Comparison of ENCODE assay signal across 1 cellular context in genomic region chr10:79380125-79380917, GRCh38.
TF ChIP-seq lines count a peak whose summit lies in the region.

No MANE protein-coding gene starts in this region.

TF ChIP-seq in HepG2, 621 proteins besides CTCF, POLR2A, EP300 and RAD21 (continued from another document and continues in another):
- TF ChIP-seq TMF1 (CRISPR knock-in tag; IDR thresholded peaks at IDR 0.05; ENCODE audit: low read depth) (no peak), PAXIP1 (CRISPR knock-in tag; conservative IDR thresholded peaks at IDR 0.05) (peak; percentile 98), ZNF713 (CRISPR knock-in tag; IDR thresholded peaks at IDR 0.05) (0 out of 2 replicates have a peak, but pooled peaks have one; percentile 38), HIVEP1 (CRISPR knock-in tag; IDR thresholded peaks at IDR 0.05) (peak; percentile 76; the same call in 1 of the 2 replicates), DR1 (CRISPR knock-in tag; IDR thresholded peaks at IDR 0.05) (no peak), HNRNPL (IDR thresholded peaks at IDR 0.05; ENCODE audit: low read depth, low read length) (no peak), PRDM4 (CRISPR knock-in tag; IDR thresholded peaks at IDR 0.05; ENCODE audit: borderline replicate concordance) (no peak), ZBED4 (CRISPR knock-in tag; IDR thresholded peaks at IDR 0.05; ENCODE audit: borderline replicate concordance) (peak; percentile 33; the same call in 1 of the 2 replicates), JUND (CRISPR knock-in tag; IDR thresholded peaks at IDR 0.05) (no peak), BCL6 (CRISPR knock-in tag; IDR thresholded peaks at IDR 0.05) (peak; percentile 72), HOXA3 (CRISPR knock-in tag; IDR thresholded peaks at IDR 0.05) (peak; percentile 75; the same call in 1 of the 2 replicates), RARA (CRISPR knock-in tag; IDR thresholded peaks at IDR 0.05) (peak; percentile 79), ZNF496 (CRISPR knock-in tag; IDR thresholded peaks at IDR 0.05; ENCODE audit: insufficient replicate concordance) (no peak), ZNF362 (CRISPR knock-in tag; IDR thresholded peaks at IDR 0.05; ENCODE audit: borderline replicate concordance) (peak; percentile 58; the same call in 1 of the 2 replicates), ZNF703 (CRISPR knock-in tag; IDR thresholded peaks at IDR 0.05; ENCODE audit: borderline replicate concordance) (no peak), MYC (CRISPR knock-in tag; IDR thresholded peaks at IDR 0.05; ENCODE audit: borderline replicate concordance) (no peak), ATF2 (CRISPR knock-in tag; IDR thresholded peaks at IDR 0.05) (peak; percentile 52; the same call in 1 of the 2 replicates), STAT5B (CRISPR knock-in tag; IDR thresholded peaks at IDR 0.05) (no peak), PAWR (CRISPR knock-in tag; IDR thresholded peaks at IDR 0.05; ENCODE audit: borderline replicate concordance) (peak; percentile 88; the same call in 1 of the 2 replicates), PRPF4 (IDR thresholded peaks at IDR 0.05; ENCODE audit: low read depth, low read length, poor library complexity, severe bottlenecking) (no peak), YEATS2 (CRISPR knock-in tag; IDR thresholded peaks at IDR 0.05; ENCODE audit: borderline replicate concordance) (peak; percentile 0; the same call in 1 of the 2 replicates), ZNF12 (CRISPR knock-in tag; IDR thresholded peaks at IDR 0.05) (peak; percentile 32), KAT7 (CRISPR knock-in tag; IDR thresholded peaks at IDR 0.05; ENCODE audit: borderline replicate concordance) (no peak), ZNF570 (CRISPR knock-in tag; IDR thresholded peaks at IDR 0.05; ENCODE audit: borderline replicate concordance) (no peak), ZEB1 (IDR thresholded peaks at IDR 0.05; ENCODE audit: insufficient replicate concordance, low read depth) (peak; percentile 26), MIER2 (CRISPR knock-in tag; IDR thresholded peaks at IDR 0.05) (peak; percentile 20; the same call in 1 of the 2 replicates), BATF2 (CRISPR knock-in tag; IDR thresholded peaks at IDR 0.05) (no peak), ZNF124 (CRISPR knock-in tag; IDR thresholded peaks at IDR 0.05) (no peak), ZNF747 (CRISPR knock-in tag; IDR thresholded peaks at IDR 0.05; ENCODE audit: borderline replicate concordance) (peak; percentile 70), ZBTB33 (CRISPR knock-in tag; IDR thresholded peaks at IDR 0.05) (peak; percentile 6; the same call in 1 of the 2 replicates), ZNF770 (CRISPR knock-in tag; IDR thresholded peaks at IDR 0.05) (0 out of 2 replicates have a peak, but pooled peaks have one; percentile 41), CEBPB (IDR thresholded peaks at IDR 0.05; ENCODE audit: borderline replicate concordance, low read depth, low read length) (peak; percentile 90), ZNF205 (CRISPR knock-in tag; IDR thresholded peaks at IDR 0.05) (0 out of 2 replicates have a peak, but pooled peaks have one; percentile 26), GLMP (CRISPR knock-in tag; IDR thresholded peaks at IDR 0.05; ENCODE audit: borderline replicate concordance) (no peak), FOXO1 (CRISPR knock-in tag; IDR thresholded peaks at IDR 0.05) (peak; percentile 93), GATA4 (IDR thresholded peaks at IDR 0.05; ENCODE audit: borderline replicate concordance, low read depth) (no peak; the same call in 1 of the 2 replicates), DMTF1 (CRISPR knock-in tag; IDR thresholded peaks at IDR 0.05) (0 out of 2 replicates have a peak, but pooled peaks have one; percentile 53), ZNF367 (CRISPR knock-in tag; IDR thresholded peaks at IDR 0.05; ENCODE audit: borderline replicate concordance) (no peak)
